ENCODE assay signal across 1 cellular context in the genomic region with DNA sequence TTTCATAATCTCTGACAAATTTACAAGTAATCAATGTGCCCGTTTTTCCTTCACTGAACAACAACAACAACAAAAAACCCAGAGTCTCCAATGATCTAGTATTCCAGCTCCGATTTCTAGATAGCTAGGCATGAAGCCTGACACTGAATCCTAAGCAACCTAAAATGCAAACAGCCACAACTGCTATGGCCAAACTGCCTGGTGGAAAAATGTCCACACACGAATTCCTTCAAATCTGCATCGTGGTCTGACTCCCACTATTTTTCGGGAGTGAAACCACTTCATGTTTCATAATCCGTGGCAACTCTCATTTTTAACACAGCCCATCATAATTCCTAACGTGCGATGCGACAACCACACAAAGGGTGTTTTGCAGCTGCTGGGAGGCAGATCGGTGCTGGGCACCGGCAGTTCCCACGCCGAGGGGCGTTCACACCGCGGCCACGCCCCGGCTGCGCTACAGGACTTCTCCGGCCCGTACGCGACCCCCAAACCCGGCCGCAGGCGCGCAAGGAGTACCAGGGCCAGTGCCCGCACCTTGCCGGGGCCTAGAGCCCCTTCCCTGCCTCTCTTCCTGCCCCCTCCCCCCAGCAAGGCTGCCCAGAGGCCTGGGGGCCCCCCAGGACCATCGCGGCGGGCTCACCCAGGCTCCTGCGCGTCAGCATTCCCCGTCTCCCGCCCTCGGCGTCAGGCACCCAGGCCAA.
TF ChIP-seq lines count a peak whose summit lies in the region.

No MANE protein-coding gene starts in this region.

TF ChIP-seq in endothelial cell of umbilical vein, 7 proteins besides CTCF, POLR2A, EP300 and RAD21 (continued from another document):
- TF ChIP-seq, protein P1, sequence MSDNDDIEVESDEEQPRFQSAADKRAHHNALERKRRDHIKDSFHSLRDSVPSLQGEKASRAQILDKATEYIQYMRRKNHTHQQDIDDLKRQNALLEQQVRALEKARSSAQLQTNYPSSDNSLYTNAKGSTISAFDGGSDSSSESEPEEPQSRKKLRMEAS (IDR thresholded peaks at IDR 0.05; ENCODE audit: insufficient read depth, insufficient read length): no peak
- TF ChIP-seq JUN (IDR thresholded peaks at IDR 0.05; ENCODE audit: borderline replicate concordance, insufficient read depth, insufficient read length, low read depth): no peak
